In the genomic region with DNA sequence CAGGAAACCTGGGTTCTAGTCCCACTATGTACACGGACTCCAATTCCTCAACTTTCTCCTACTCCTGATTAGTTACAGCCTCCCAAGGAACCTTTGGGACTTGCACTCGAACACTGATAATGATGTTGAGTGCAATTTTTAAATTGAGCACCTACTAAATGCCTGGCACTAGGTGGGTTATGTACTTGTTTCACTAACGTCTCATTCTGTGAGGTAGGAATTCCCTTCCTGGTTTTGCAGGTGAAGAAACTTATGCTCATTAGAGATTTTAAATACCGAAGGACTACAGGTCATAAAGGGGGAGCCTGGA, we compare ENCODE assay signal across 8 cellular contexts. TPM values are rescaled to one million over a fixed set of nuclear protein-coding genes. Genes with fewer than 3 reads are reported as not detected.
DNase-seq lines count a peak whose midpoint lies in the region; ATAC-seq, FAIRE-seq and TF ChIP-seq lines count a peak whose summit lies in the region.

No MANE protein-coding gene starts in this region.

- H3K4me1 ChIP-seq in heart left ventricle (peaks cover 0 to 19% (median 14%) of the 10 kb centered on the region in 12 donors), HepG2 (ENCODE audit: insufficient read depth, low read length) (peaks cover 33% of the 10 kb centered on the region), urinary bladder (ENCODE audit: insufficient read depth) (no peaks in the 10 kb centered on the region)

- H3K27me3 ChIP-seq in heart left ventricle (no peaks in the 10 kb centered on the region), HepG2 (ENCODE audit: control insufficient read depth in 1 of 2, insufficient read depth in 2 of 2, low read length in 2 of 2) (no peaks in the 10 kb centered on the region; a peak in 1 of 5 replicates)

- peak overlapping the region; percentile 89 for H3K27ac Mint-ChIP-seq in activated naive CD8-positive, alpha-beta T cell

- in situ Hi-C loops in HepG2 (cut with HindIII; ENCODE audit: extremely low pct_ligation_motif_present, low pct_unique_long_range_greater_than_20kb), result no loop called here

- no peaks in the 10 kb centered on the region for H3K27me3 Mint-ChIP-seq in activated naive CD8-positive, alpha-beta T cell

- TF ChIP-seq RAD21 in HepG2 (CRISPR knock-in tag; IDR thresholded peaks at IDR 0.05), result no peak

- no peaks in the 10 kb centered on the region for H3K9me3 Mint-ChIP-seq in activated naive CD8-positive, alpha-beta T cell (ENCODE audit: low read depth)

- peak overlapping the region; percentile 96 for H3K4me3 Mint-ChIP-seq in activated naive CD8-positive, alpha-beta T cell

- no peak for TF ChIP-seq EP300 in HepG2 (IDR thresholded peaks at IDR 0.05; ENCODE audit: low read depth in 2 of 2, low read length in 2 of 2)
- TF ChIP-seq EP300 in HepG2 (CRISPR knock-in tag; IDR thresholded peaks at IDR 0.05; ENCODE audit: borderline replicate concordance), result no peak

- H3K4me3 ChIP-seq in heart left ventricle (peak overlapping the region; percentile 64 to 90 (median 76)), HepG2 (replicated peaks in 1 of 3; ENCODE audit: insufficient read depth in 1 of 3, low read depth in 2 of 3, low read length in 3 of 3) (peak overlapping the region; percentile 83 to 97 (median 86)), urinary bladder (ENCODE audit: low read depth, low read length) (peak overlapping the region; percentile 79)

- peak overlapping the region; percentile 93 for H3K9ac ChIP-seq in HepG2 (ENCODE audit: insufficient read depth, low read depth, low read length)

- peaks cover 4% of the 10 kb centered on the region for H3K36me3 Mint-ChIP-seq in activated naive CD8-positive, alpha-beta T cell

- intact Hi-C loops in heart left ventricle (cut with DNase I) (loop anchor here in 3 of 10 donors (2.0 to 10.0 kb wide), 3 partner anchors 56 to 58 kb away; partner anchors contain the start of gene WASHC3 (in 2 of the 3)), cardiac septum (cut with DNase I) (no loop called here), HepG2 (cut with micrococcal nuclease; ENCODE audit: unreplicated experiment) (loop anchor here (1.0 kb wide), 2 partner anchors 25 to 58 kb away; no protein-coding TSS in a partner anchor)

- H3K9me3 ChIP-seq in heart left ventricle, result no peaks in the 10 kb centered on the region
- H3K9me3 ChIP-seq in HepG2 (ENCODE audit: low read length), result no peaks in the 10 kb centered on the region

- peaks cover 39% of the 10 kb centered on the region for H3K79me2 ChIP-seq in HepG2 (ENCODE audit: insufficient read depth, low read length)

- H3K27ac ChIP-seq in heart left ventricle (peak overlapping the region in 2 of 12 donors; percentile 87 to 88), HepG2 (ENCODE audit: extremely low read length, insufficient read depth, low read length) (peak overlapping the region; percentile 73), urinary bladder (ENCODE audit: low read depth) (no peak overlapping the region)

- BruUV-seq in HepG2 (replicated peaks; lab: Mats Ljungman, UMichigan), result TSS peak; percentile 70

- peaks cover 17% of the 10 kb centered on the region for H3K4me1 Mint-ChIP-seq in activated naive CD8-positive, alpha-beta T cell (ENCODE audit: low read depth)

- POLR2A ChIA-PET in HepG2 (lab: Yijun Ruan, JAX), result interaction anchor here (1.2 to 2.6 kb wide), 3 partner anchors 9 to 59 kb away, joined by 3 to 14 read pairs (median 3); partner anchors contain the start of gene WASHC3

- FAIRE-seq in HepG2 (lab: Jason Lieb, UNC), result no peak

- no peak for TF ChIP-seq POLR2A in heart left ventricle (IDR thresholded peaks at IDR 0.05)
- TF ChIP-seq POLR2A in HepG2 (IDR thresholded peaks at IDR 0.05; ENCODE audit: insufficient read depth in 1 of 2, low read depth in 2 of 2, low read length in 2 of 2), result no peak

- WGBS in heart left ventricle, 4 donors, result 2 to 5% (median 4%) methylated on average over 4 of the region's 4 CpGs
- 0% methylated on average over 4 of the region's 4 CpGs for WGBS in HepG2 (ENCODE audit: low lambda C conversion rate)
- whole genome bisulfite sequencing in urinary bladder, result 2% methylated on average over 4 of the region's 4 CpGs

- peaks cover 0 to 29% (median 26%) of the 10 kb centered on the region in 9 donors for H3K36me3 ChIP-seq in heart left ventricle
- peaks cover 1 to 10% of the 10 kb centered on the region in 2 experiments; a peak in 2 of 5 replicates for H3K36me3 ChIP-seq in HepG2 (replicated peaks in 1 of 2; ENCODE audit: control insufficient read depth in 1 of 2, insufficient read depth in 2 of 2, low read length in 2 of 2)
- no peaks in the 10 kb centered on the region for H3K36me3 ChIP-seq in urinary bladder (ENCODE audit: insufficient read depth)

- ATAC-seq in heart left ventricle (no peak), HepG2 (no peak; the same call in 2 of the 3 replicates), HG03521 (IDR thresholded peaks at IDR 0.05; ENCODE audit: unreplicated experiment) (no peak)

- H3K4me2 ChIP-seq in HepG2 (ENCODE audit: low read depth, low read length), result peak overlapping the region; percentile 93

- TF ChIP-seq CTCF in heart left ventricle (IDR thresholded peaks at IDR 0.05) (no peak), HepG2 (CRISPR knock-in tag; IDR thresholded peaks at IDR 0.05) (no peak)

- H2AFZ ChIP-seq in HepG2 (ENCODE audit: low read length), result peak overlapping the region; percentile 81

- no peaks in the 10 kb centered on the region for H4K20me1 ChIP-seq in HepG2 (ENCODE audit: insufficient read depth, low read length)

- no peak for DNase-seq in heart left ventricle
- no peak for DNase-seq in cardiac septum (ENCODE audit: low spot score)
- peak; percentile 0 for DNase-seq in HepG2 (ENCODE audit: low spot score)
- no peak for DNase-seq in HT-29 (ENCODE audit: low spot score)
- DNase-seq in cortex of kidney (lab: John Stamatoyannopoulos, UW), result no peak

- CTCF ChIA-PET in HepG2 (lab: Yijun Ruan, JAX; ENCODE audit: low intra/inter-chr PET ratio, low total read pairs), result no interaction called here

RNA-seq across cellular contexts. Expression of gene PARPBP, which starts 0.5 kb away (rescaled TPM):
- total RNA-seq in heart left ventricle, result 1 to 10 TPM in 2 of 9 donors, under 1 TPM in 6, not detected in 1; 0.25 to 2.3 (median 0.49) TPM
- under 1 TPM; 0.19 to 0.54 TPM for polyA plus RNA-seq in heart left ventricle
- total RNA-seq in cardiac septum, result 0.51 TPM
- total RNA-seq in HepG2 (2016; rRNA removed; fragmentation: Illumina TruSeq; extraction: Trizol), result 28.4 and 43.3 TPM in 2 replicates
- 9.2 and 10.5 TPM in 2 replicates for total RNA-seq in HepG2 (2016; cell fraction: cytosol; rRNA removed; fragmentation: Illumina TruSeq; extraction: Trizol; ENCODE audit: low read depth)
- 27.2 and 43.8 TPM in 2 replicates for total RNA-seq in HepG2 (2016; cell fraction: insoluble cytoplasmic fraction; rRNA removed; fragmentation: Illumina TruSeq; extraction: Trizol)
- total RNA-seq in HepG2 (2016; cell fraction: membrane; rRNA removed; fragmentation: Illumina TruSeq; extraction: Trizol), result 18.1 and 20.1 TPM in 2 replicates
- 42.1 and 44.8 TPM in 2 replicates for total RNA-seq in HepG2 (2016; cell fraction: nucleus; rRNA removed; fragmentation: Illumina TruSeq; extraction: Trizol)
- polyA plus RNA-seq in HepG2 (2011; rRNA removed), result 4.3 and 6.7 TPM in 2 replicates
- 1.8 and 2.8 TPM in 2 replicates for polyA plus RNA-seq in HepG2 (2011; cell fraction: cytosol; rRNA removed)
- polyA plus RNA-seq in HepG2 (2011; cell fraction: nucleus; rRNA removed), result 6.8 and 6.9 TPM in 2 replicates
- polyA plus RNA-seq in HepG2 (2012), result 5.9 and 8.7 TPM in 2 replicates
- 5.9 and 6.6 TPM in 2 replicates for polyA plus RNA-seq in HepG2 (2016; cell fraction: cytosol; fragmentation: Illumina TruSeq; extraction: Trizol; ENCODE audit: low read depth)
- 36.8 and 38.0 TPM in 2 replicates for polyA plus RNA-seq in HepG2 (2016; cell fraction: insoluble cytoplasmic fraction; fragmentation: Illumina TruSeq; extraction: Trizol; ENCODE audit: low read depth)
- polyA plus RNA-seq in HepG2 (2016; cell fraction: membrane; fragmentation: Illumina TruSeq; extraction: Trizol; ENCODE audit: low read depth), result 13.0 and 14.4 TPM in 2 replicates
- polyA plus RNA-seq in HepG2 (2016; cell fraction: nucleus; fragmentation: Illumina TruSeq; extraction: Trizol; ENCODE audit: insufficient read depth, low read depth), result 24.2 and 25.3 TPM in 2 replicates
- polyA minus RNA-seq in HepG2 (2011; rRNA and poly(A)+ RNA removed; ENCODE audit: low replicate concordance), result 3.8 and 19.2 TPM in 2 replicates
- polyA minus RNA-seq in HepG2 (2011; cell fraction: cytosol; rRNA and poly(A)+ RNA removed), result 2.5 and 3.9 TPM in 2 replicates
- 33.8 and 47.3 TPM in 2 replicates for polyA minus RNA-seq in HepG2 (2011; cell fraction: nucleus; rRNA and poly(A)+ RNA removed)
- 21.4 TPM for total RNA-seq in urinary bladder
- polyA plus RNA-seq in urinary bladder, result 1.5 TPM
- total RNA-seq in HT-29 (2014; rRNA removed; shearing (Covaris generic)), result 11.5 and 13.0 TPM in 2 replicates

RNA-seq across cellular contexts. Expression of gene NUP37, which starts 0.6 kb away (rescaled TPM):
- total RNA-seq in heart left ventricle, result 10 to 100 TPM in 8 of 9 donors, 1 to 10 TPM in 1; 7.6 to 26.2 (median 16.1) TPM
- polyA plus RNA-seq in heart left ventricle, result 10 to 100 TPM in 1 of 2 donors, 1 to 10 TPM in 1; 9.0 to 18.9 TPM
- total RNA-seq in cardiac septum, result 16.0 TPM
- 80.1 and 130 TPM in 2 replicates for total RNA-seq in HepG2 (2016; rRNA removed; fragmentation: Illumina TruSeq; extraction: Trizol)
- 15.1 and 15.2 TPM in 2 replicates for total RNA-seq in HepG2 (2016; cell fraction: cytosol; rRNA removed; fragmentation: Illumina TruSeq; extraction: Trizol; ENCODE audit: low read depth)
- 78.2 and 135 TPM in 2 replicates for total RNA-seq in HepG2 (2016; cell fraction: insoluble cytoplasmic fraction; rRNA removed; fragmentation: Illumina TruSeq; extraction: Trizol)
- total RNA-seq in HepG2 (2016; cell fraction: membrane; rRNA removed; fragmentation: Illumina TruSeq; extraction: Trizol), result 20.5 and 22.4 TPM in 2 replicates
- 36.4 and 40.5 TPM in 2 replicates for total RNA-seq in HepG2 (2016; cell fraction: nucleus; rRNA removed; fragmentation: Illumina TruSeq; extraction: Trizol)
- polyA plus RNA-seq in HepG2 (2011; rRNA removed), result 29.4 and 50.6 TPM in 2 replicates
- 22.0 and 25.7 TPM in 2 replicates for polyA plus RNA-seq in HepG2 (2011; cell fraction: cytosol; rRNA removed)
- 6.8 and 8.4 TPM in 2 replicates for polyA plus RNA-seq in HepG2 (2011; cell fraction: nucleus; rRNA removed)
- polyA plus RNA-seq in HepG2 (2012), result 35.0 and 41.4 TPM in 2 replicates
- 7.8 and 9.1 TPM in 2 replicates for polyA plus RNA-seq in HepG2 (2016; cell fraction: cytosol; fragmentation: Illumina TruSeq; extraction: Trizol; ENCODE audit: low read depth)
- polyA plus RNA-seq in HepG2 (2016; cell fraction: insoluble cytoplasmic fraction; fragmentation: Illumina TruSeq; extraction: Trizol; ENCODE audit: low read depth), result 103 and 119 TPM in 2 replicates
- 11.8 and 14.2 TPM in 2 replicates for polyA plus RNA-seq in HepG2 (2016; cell fraction: membrane; fragmentation: Illumina TruSeq; extraction: Trizol; ENCODE audit: low read depth)
- 31.4 and 34.4 TPM in 2 replicates for polyA plus RNA-seq in HepG2 (2016; cell fraction: nucleus; fragmentation: Illumina TruSeq; extraction: Trizol; ENCODE audit: insufficient read depth, low read depth)
- 12.3 and 26.8 TPM in 2 replicates for polyA minus RNA-seq in HepG2 (2011; rRNA and poly(A)+ RNA removed; ENCODE audit: low replicate concordance)
- polyA minus RNA-seq in HepG2 (2011; cell fraction: cytosol; rRNA and poly(A)+ RNA removed), result 19.5 and 23.4 TPM in 2 replicates
- 22.0 and 28.2 TPM in 2 replicates for polyA minus RNA-seq in HepG2 (2011; cell fraction: nucleus; rRNA and poly(A)+ RNA removed)
- 34.9 TPM for total RNA-seq in urinary bladder
- 22.8 TPM for polyA plus RNA-seq in urinary bladder
- 22.7 and 25.0 TPM in 2 replicates for total RNA-seq in HT-29 (2014; rRNA removed; shearing (Covaris generic))

RNA-seq across cellular contexts. Expression of gene WASHC3, which starts 58.7 kb away (rescaled TPM):
- total RNA-seq in heart left ventricle (10 to 100 TPM; 34.8 to 65.5 (median 40.9) TPM), cardiac septum (38.5 TPM), HepG2 (2016; rRNA removed; fragmentation: Illumina TruSeq; extraction: Trizol) (32.7 and 40.5 TPM in 2 replicates), urinary bladder (82.1 TPM)
- polyA plus RNA-seq in heart left ventricle (10 to 100 TPM; 49.2 to 58.1 TPM), HepG2 (2011; rRNA removed) (36.0 and 47.3 TPM in 2 replicates), urinary bladder (70.4 TPM)
- total RNA-seq in HepG2 (2016; cell fraction: cytosol; rRNA removed; fragmentation: Illumina TruSeq; extraction: Trizol; ENCODE audit: low read depth), result 16.5 and 22.9 TPM in 2 replicates
- total RNA-seq in HepG2 (2016; cell fraction: insoluble cytoplasmic fraction; rRNA removed; fragmentation: Illumina TruSeq; extraction: Trizol), result 32.7 and 45.6 TPM in 2 replicates
- 15.4 and 17.0 TPM in 2 replicates for total RNA-seq in HepG2 (2016; cell fraction: membrane; rRNA removed; fragmentation: Illumina TruSeq; extraction: Trizol)
- 23.2 and 28.9 TPM in 2 replicates for total RNA-seq in HepG2 (2016; cell fraction: nucleus; rRNA removed; fragmentation: Illumina TruSeq; extraction: Trizol)
- polyA plus RNA-seq in HepG2 (2011; cell fraction: cytosol; rRNA removed), result 26.2 and 34.9 TPM in 2 replicates
- 18.6 and 22.7 TPM in 2 replicates for polyA plus RNA-seq in HepG2 (2011; cell fraction: nucleus; rRNA removed)
- 23.8 and 31.6 TPM in 2 replicates for polyA plus RNA-seq in HepG2 (2012)
- polyA plus RNA-seq in HepG2 (2016; cell fraction: cytosol; fragmentation: Illumina TruSeq; extraction: Trizol; ENCODE audit: low read depth), result 13.0 and 15.0 TPM in 2 replicates
- 38.9 and 43.9 TPM in 2 replicates for polyA plus RNA-seq in HepG2 (2016; cell fraction: insoluble cytoplasmic fraction; fragmentation: Illumina TruSeq; extraction: Trizol; ENCODE audit: low read depth)
- polyA plus RNA-seq in HepG2 (2016; cell fraction: membrane; fragmentation: Illumina TruSeq; extraction: Trizol; ENCODE audit: low read depth), result 13.8 and 15.7 TPM in 2 replicates
- 24.6 and 25.4 TPM in 2 replicates for polyA plus RNA-seq in HepG2 (2016; cell fraction: nucleus; fragmentation: Illumina TruSeq; extraction: Trizol; ENCODE audit: insufficient read depth, low read depth)
- 9.5 and 16.6 TPM in 2 replicates for polyA minus RNA-seq in HepG2 (2011; rRNA and poly(A)+ RNA removed; ENCODE audit: low replicate concordance)
- 14.0 and 14.1 TPM in 2 replicates for polyA minus RNA-seq in HepG2 (2011; cell fraction: cytosol; rRNA and poly(A)+ RNA removed)
- polyA minus RNA-seq in HepG2 (2011; cell fraction: nucleus; rRNA and poly(A)+ RNA removed), result 27.4 and 42.3 TPM in 2 replicates
- 15.2 and 19.3 TPM in 2 replicates for total RNA-seq in HT-29 (2014; rRNA removed; shearing (Covaris generic))
